17 cellular contexts compared by ENCODE assay signal in genomic region chrX:23704673-23705206, GRCh38. TPM values are rescaled to one million over a fixed set of nuclear protein-coding genes. Genes with fewer than 3 reads are reported as not detected.
DNase-seq lines count a peak whose midpoint lies in the region; ATAC-seq and FAIRE-seq lines count a peak whose summit lies in the region.
"Had no signal": no experiment of that assay in that cellular context is flagged by ENCODE, and none has a peak within 500 bp of the region (broad histone marks: within the 10 kb centered on the region; RNA-seq: fewer than 3 reads in every experiment).

No MANE protein-coding gene starts in this region.

- no peaks in the 10 kb centered on the region for H4K20me1 ChIP-seq in Karpas-422 (ENCODE audit: insufficient read depth, low read depth, low read length)
- H4K20me1 ChIP-seq: BLaER1 had no signal

- no peak overlapping the region for H3K4me3 Mint-ChIP-seq in activated CD4-positive, alpha-beta T cell treated with anti-CD3 and anti-CD28 coated beads, Interleukin-2, amount 10 ng/mL, durations not matched to agents 7 days and 5 days
- no peak overlapping the region for H3K4me3 Mint-ChIP-seq in activated naive CD4-positive, alpha-beta T cell treated with anti-CD3 and anti-CD28 coated beads for 36 hours
- no peak overlapping the region for H3K4me3 Mint-ChIP-seq in activated naive CD4-positive, alpha-beta T cell treated with anti-CD3 and anti-CD28 coated beads, Interleukin-2, amount 10 ng/mL, durations not matched to agents 7 days and 5 days
- H3K4me3 Mint-ChIP-seq: CD8-positive, alpha-beta memory T cell had no signal

- H3K36me3 ChIP-seq in Karpas-422 (ENCODE audit: insufficient read depth, low read length) = peaks cover 8% of the 10 kb centered on the region; the same call in 1 of the 2 replicates

- intact Hi-C loops in activated naive CD4-positive, alpha-beta T cell treated with anti-CD3 and anti-CD28 coated beads for 36 hours (cut with micrococcal nuclease) = loop anchor here (1.0 kb wide), 1 partner anchor 28 kb away; no protein-coding TSS in a partner anchor

- H3K4me1 ChIP-seq in Karpas-422 (ENCODE audit: low read length) = no peaks in the 10 kb centered on the region
- H3K4me1 ChIP-seq: BLaER1, Caco-2 had no signal

- CTCF ChIA-PET in activated CD4-positive, alpha-beta T cell treated with anti-CD3 and anti-CD28 coated beads, Interleukin-2, amount 10 ng/mL, durations not matched to agents 7 days and 5 days (lab: Charles Lee) = no interaction called here
- CTCF ChIA-PET in activated naive CD4-positive, alpha-beta T cell treated with anti-CD3 and anti-CD28 coated beads for 36 hours (lab: Charles Lee) = no interaction called here
- CTCF ChIA-PET in activated naive CD4-positive, alpha-beta T cell treated with anti-CD3 and anti-CD28 coated beads, Interleukin-2, amount 10 ng/mL, durations not matched to agents 7 days and 5 days (lab: Charles Lee) = no interaction called here

- no peak overlapping the region for H2AFZ ChIP-seq in Karpas-422 (ENCODE audit: low read length)
- H2AFZ ChIP-seq: GM23248 had no signal

- H3K4me3 ChIP-seq in Karpas-422 (ENCODE audit: low read length) = no peak overlapping the region
- H3K4me3 ChIP-seq: BLaER1, GM23248 had no signal

- H3K9me3 ChIP-seq in Karpas-422 (ENCODE audit: low read length) = no peaks in the 10 kb centered on the region
- H3K9me3 ChIP-seq: BLaER1, Caco-2 had no signal

- peak overlapping the region; percentile 25 for H3K27ac Mint-ChIP-seq in activated CD4-positive, alpha-beta T cell treated with anti-CD3 and anti-CD28 coated beads, Interleukin-2, amount 10 ng/mL, durations not matched to agents 7 days and 5 days
- H3K27ac Mint-ChIP-seq in activated naive CD4-positive, alpha-beta T cell treated with anti-CD3 and anti-CD28 coated beads for 36 hours = peak overlapping the region; percentile 56
- H3K27ac Mint-ChIP-seq in activated naive CD4-positive, alpha-beta T cell treated with anti-CD3 and anti-CD28 coated beads, Interleukin-2, amount 10 ng/mL, durations not matched to agents 7 days and 5 days = no peak overlapping the region
- H3K27ac Mint-ChIP-seq: CD8-positive, alpha-beta memory T cell had no signal

- no peak for DNase-seq in activated CD4-positive, alpha-beta T cell treated with anti-CD3 and anti-CD28 coated beads, Interleukin-2, amount 10 ng/mL, durations not matched to agents 7 days and 5 days
- no peak for DNase-seq in activated CD4-positive, alpha-beta T cell treated with anti-CD3 and anti-CD28 coated beads, Interleukin-2, amount 50 U/mL, for 1 hour
- no peak for DNase-seq in activated naive CD4-positive, alpha-beta T cell treated with anti-CD3 and anti-CD28 coated beads for 36 hours
- no peak for DNase-seq in activated naive CD4-positive, alpha-beta T cell treated with anti-CD3 and anti-CD28 coated beads, Interleukin-2, amount 10 ng/mL, durations not matched to agents 7 days and 5 days
- DNase-seq in Karpas-422 (peak; percentile 37), ureter (ENCODE audit: low spot score) (no peak)
- DNase-seq: 8988T; AML-193; Caco-2; CD8-positive, alpha-beta memory T cell; GF-D8; GM23248 had no signal

- peaks cover 3% of the 10 kb centered on the region for H3K4me1 Mint-ChIP-seq in activated CD4-positive, alpha-beta T cell treated with anti-CD3 and anti-CD28 coated beads, Interleukin-2, amount 10 ng/mL, durations not matched to agents 7 days and 5 days
- peaks cover 5% of the 10 kb centered on the region for H3K4me1 Mint-ChIP-seq in activated naive CD4-positive, alpha-beta T cell treated with anti-CD3 and anti-CD28 coated beads for 36 hours (ENCODE audit: low read depth)
- peaks cover 2% of the 10 kb centered on the region for H3K4me1 Mint-ChIP-seq in activated naive CD4-positive, alpha-beta T cell treated with anti-CD3 and anti-CD28 coated beads, Interleukin-2, amount 10 ng/mL, durations not matched to agents 7 days and 5 days
- H3K4me1 Mint-ChIP-seq: CD8-positive, alpha-beta memory T cell had no signal

- no peaks in the 10 kb centered on the region for H3K27me3 ChIP-seq in Karpas-422 (ENCODE audit: low read length)
- H3K27me3 ChIP-seq: BLaER1 had no signal

- FAIRE-seq in colon (lab: Jason Lieb, UNC) = peak; percentile 49
- FAIRE-seq: H54 had no signal

- no peak overlapping the region for H3K4me2 ChIP-seq in Karpas-422 (ENCODE audit: low read depth, low read length, poor library complexity, severe bottlenecking)
- H3K4me2 ChIP-seq: BLaER1 had no signal

- H3K36me3 Mint-ChIP-seq in activated CD4-positive, alpha-beta T cell treated with anti-CD3 and anti-CD28 coated beads, Interleukin-2, amount 10 ng/mL, durations not matched to agents 7 days and 5 days (ENCODE audit: low read depth) = peaks cover 11% of the 10 kb centered on the region
- peaks cover 18% of the 10 kb centered on the region for H3K36me3 Mint-ChIP-seq in activated naive CD4-positive, alpha-beta T cell treated with anti-CD3 and anti-CD28 coated beads for 36 hours (ENCODE audit: low read depth)
- peaks cover 14% of the 10 kb centered on the region for H3K36me3 Mint-ChIP-seq in activated naive CD4-positive, alpha-beta T cell treated with anti-CD3 and anti-CD28 coated beads, Interleukin-2, amount 10 ng/mL, durations not matched to agents 7 days and 5 days

- POLR2A ChIA-PET in activated CD4-positive, alpha-beta T cell treated with anti-CD3 and anti-CD28 coated beads, Interleukin-2, amount 10 ng/mL, durations not matched to agents 7 days and 5 days (lab: Charles Lee) = no interaction called here

- no peaks in the 10 kb centered on the region for H3K9me3 Mint-ChIP-seq in activated CD4-positive, alpha-beta T cell treated with anti-CD3 and anti-CD28 coated beads, Interleukin-2, amount 10 ng/mL, durations not matched to agents 7 days and 5 days
- H3K9me3 Mint-ChIP-seq in activated naive CD4-positive, alpha-beta T cell treated with anti-CD3 and anti-CD28 coated beads for 36 hours = no peaks in the 10 kb centered on the region
- no peaks in the 10 kb centered on the region for H3K9me3 Mint-ChIP-seq in activated naive CD4-positive, alpha-beta T cell treated with anti-CD3 and anti-CD28 coated beads, Interleukin-2, amount 10 ng/mL, durations not matched to agents 7 days and 5 days
- H3K9me3 Mint-ChIP-seq: CD8-positive, alpha-beta memory T cell had no signal

- H3K9ac ChIP-seq in Karpas-422 (ENCODE audit: low read length) = no peak overlapping the region
- H3K9ac ChIP-seq: BLaER1, GM23248 had no signal

- ATAC-seq in HG02973 (IDR thresholded peaks at IDR 0.05; ENCODE audit: unreplicated experiment) = no peak
- ATAC-seq: HCT116 had no signal

- H3K27ac ChIP-seq in Karpas-422 (ENCODE audit: low read length) = no peak overlapping the region
- H3K27ac ChIP-seq: BLaER1, GM23248 had no signal

- no peaks in the 10 kb centered on the region for H3K79me2 ChIP-seq in Karpas-422 (ENCODE audit: low read length)

- no peaks in the 10 kb centered on the region for H3K9me2 ChIP-seq in Karpas-422 (replicated peaks; ENCODE audit: insufficient read depth, low read length)

- H3K27me3 Mint-ChIP-seq in activated CD4-positive, alpha-beta T cell treated with anti-CD3 and anti-CD28 coated beads, Interleukin-2, amount 10 ng/mL, durations not matched to agents 7 days and 5 days = no peaks in the 10 kb centered on the region
- no peaks in the 10 kb centered on the region for H3K27me3 Mint-ChIP-seq in activated naive CD4-positive, alpha-beta T cell treated with anti-CD3 and anti-CD28 coated beads for 36 hours (ENCODE audit: low read depth)
- H3K27me3 Mint-ChIP-seq in activated naive CD4-positive, alpha-beta T cell treated with anti-CD3 and anti-CD28 coated beads, Interleukin-2, amount 10 ng/mL, durations not matched to agents 7 days and 5 days = no peaks in the 10 kb centered on the region
- H3K27me3 Mint-ChIP-seq: CD8-positive, alpha-beta memory T cell had no signal

RNA-seq across cellular contexts. Expression of gene PRDX4, which starts 37.4 kb away (rescaled TPM):
- total RNA-seq in activated CD4-positive, alpha-beta T cell treated with anti-CD3 and anti-CD28 coated beads, Interleukin-2, amount 10 ng/mL, durations not matched to agents 7 days and 5 days = 10 to 100 TPM; 35.0 to 43.3 TPM
- 10 to 100 TPM; 39.6 to 40.0 TPM for total RNA-seq in activated naive CD4-positive, alpha-beta T cell treated with anti-CD3 and anti-CD28 coated beads for 36 hours
- 64.6 and 66.2 TPM in 2 replicates for total RNA-seq in Karpas-422 (2014; rRNA removed; shearing (Covaris generic); ENCODE audit: low replicate concordance)
- 53.9 TPM for total RNA-seq in ureter

RNA-seq across cellular contexts. Expression of gene ACOT9, which starts 38.3 kb away (rescaled TPM):
- total RNA-seq in activated CD4-positive, alpha-beta T cell treated with anti-CD3 and anti-CD28 coated beads, Interleukin-2, amount 10 ng/mL, durations not matched to agents 7 days and 5 days = 10 to 100 TPM; 21.5 to 23.4 TPM
- 10 to 100 TPM; 46.8 to 49.7 TPM for total RNA-seq in activated naive CD4-positive, alpha-beta T cell treated with anti-CD3 and anti-CD28 coated beads for 36 hours
- 24.6 and 27.8 TPM in 2 replicates for total RNA-seq in Karpas-422 (2014; rRNA removed; shearing (Covaris generic); ENCODE audit: low replicate concordance)
- total RNA-seq in ureter = 31.0 TPM
